ENCODE assay signal across 13 cellular contexts in the genomic region with DNA sequence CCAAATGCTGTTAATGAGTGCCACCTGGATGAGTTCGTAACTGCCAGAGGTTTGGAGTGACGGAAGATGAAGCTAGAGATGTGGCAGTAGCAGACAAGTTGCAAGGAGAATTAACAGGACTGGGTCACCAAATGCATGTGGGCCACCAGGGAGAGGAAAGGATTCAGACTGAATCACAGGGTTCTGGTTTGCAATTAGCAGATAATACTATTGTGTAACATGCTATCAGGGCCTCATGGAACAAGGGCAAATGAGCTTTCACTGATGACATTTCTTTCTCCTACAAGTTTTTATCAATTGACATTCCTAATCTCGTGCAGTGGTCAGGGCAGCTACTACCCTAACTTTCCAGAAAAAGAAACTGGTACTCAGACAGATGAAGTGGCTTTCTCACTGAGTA. TPM values are rescaled to one million over a fixed set of nuclear protein-coding genes. Genes with fewer than 3 reads are reported as not detected.
DNase-seq lines count a peak whose midpoint lies in the region; ATAC-seq and TF ChIP-seq lines count a peak whose summit lies in the region.
"Had no signal": no experiment of that assay in that cellular context is flagged by ENCODE, and none has a peak within 500 bp of the region (broad histone marks: within the 10 kb centered on the region; RNA-seq: fewer than 3 reads in every experiment).

No MANE protein-coding gene starts in this region.

- H3K36me3 Mint-ChIP-seq in activated naive CD8-positive, alpha-beta T cell treated with anti-CD3 and anti-CD28 coated beads, Interleukin-2, amount 50 U/mL, for 24 hours (ENCODE audit: low read depth), result no peaks in the 10 kb centered on the region

- H2AFZ ChIP-seq in Loucy (ENCODE audit: low read length) (no peak overlapping the region), hepatocyte (no peak overlapping the region)

- H3K9me2 ChIP-seq in Loucy (replicated peaks; ENCODE audit: low read depth, low read length), result no peaks in the 10 kb centered on the region
- H3K9me2 ChIP-seq in hepatocyte (replicated peaks; ENCODE audit: insufficient read depth), result no peaks in the 10 kb centered on the region

- H3F3A ChIP-seq in Loucy (ENCODE audit: low read depth), result peaks cover 4% of the 10 kb centered on the region; the same call in 1 of the 2 replicates

- peaks cover 6% of the 10 kb centered on the region; the same call in 1 of the 2 replicates for H3K79me2 ChIP-seq in Loucy (ENCODE audit: insufficient read depth, low read length)
- no peaks in the 10 kb centered on the region for H3K79me2 ChIP-seq in hepatocyte

- H3K4me1 Mint-ChIP-seq in activated naive CD8-positive, alpha-beta T cell treated with anti-CD3 and anti-CD28 coated beads, Interleukin-2, amount 50 U/mL, for 24 hours, result peaks cover 97% of the 10 kb centered on the region

- DNase-seq in activated naive CD8-positive, alpha-beta T cell treated with anti-CD3 and anti-CD28 coated beads, Interleukin-2, amount 50 U/mL, for 24 hours, result no peak
- DNase-seq in hepatocyte (ENCODE audit: low spot score) (no peak), cortex of kidney (lab: John Stamatoyannopoulos, UW) (no peak)
- no peak for DNase-seq in stimulated activated CD4-positive, alpha-beta T cell treated with anti-CD3 and anti-CD28 coated beads, Interleukin-1b, Interleukin-23, amount 100 ng/mL, for 48 hours
- DNase-seq: erythroblast, NCI-H510A, RPMI8226 had no signal

- H3K9me3 ChIP-seq in Loucy (ENCODE audit: insufficient read depth, low read depth, low read length), result no peaks in the 10 kb centered on the region
- H3K9me3 ChIP-seq in hepatocyte (ENCODE audit: low read depth), result no peaks in the 10 kb centered on the region
- H3K9me3 ChIP-seq in subcutaneous abdominal adipose tissue (ENCODE audit: control insufficient read depth in 5 of 5, low read length in 5 of 5), result no peaks in the 10 kb centered on the region

- no peak for TF ChIP-seq CTCF in Loucy (conservative IDR thresholded peaks at IDR 0.05; ENCODE audit: low read length)
- TF ChIP-seq CTCF in hepatocyte (IDR thresholded peaks at IDR 0.05; ENCODE audit: poor library complexity), result no peak

- no peak overlapping the region for H3K9ac ChIP-seq in Loucy (ENCODE audit: low read depth, low read length, poor library complexity, severe bottlenecking)
- no peak overlapping the region for H3K9ac ChIP-seq in subcutaneous abdominal adipose tissue (ENCODE audit: low read length in 5 of 5)

- no peak for ATAC-seq in activated naive CD8-positive, alpha-beta T cell treated with anti-CD3 and anti-CD28 coated beads, Interleukin-2, amount 50 U/mL, for 24 hours
- ATAC-seq in GM21737 (IDR thresholded peaks at IDR 0.05; ENCODE audit: unreplicated experiment), result no peak
- ATAC-seq: stimulated activated memory B cell treated with anti-CD40 and anti-IgM and Interleukin-4, amounts not matched to agents 10 μg/mL and 1 μg/mL and 100 μg/mL, for 72 hours had no signal

- WGBS in hepatocyte (ENCODE audit: low lambda C conversion rate, missing lambda C conversion rate), result 41% methylated on average over 3 of the region's 3 CpGs

- H4K20me1 ChIP-seq in Loucy (ENCODE audit: insufficient read depth, low read length, poor library complexity, severe bottlenecking) (no peaks in the 10 kb centered on the region), hepatocyte (ENCODE audit: insufficient read depth, poor library complexity, severe bottlenecking) (no peaks in the 10 kb centered on the region)

- H3K9me3 Mint-ChIP-seq in activated naive CD8-positive, alpha-beta T cell treated with anti-CD3 and anti-CD28 coated beads, Interleukin-2, amount 50 U/mL, for 24 hours, result no peaks in the 10 kb centered on the region
- H3K9me3 Mint-ChIP-seq: stimulated activated memory B cell treated with anti-CD40 and anti-IgM and Interleukin-4, amounts not matched to agents 10 μg/mL and 1 μg/mL and 100 μg/mL, for 72 hours had no signal

- H3K4me3 Mint-ChIP-seq in activated naive CD8-positive, alpha-beta T cell treated with anti-CD3 and anti-CD28 coated beads, Interleukin-2, amount 50 U/mL, for 24 hours, result no peak overlapping the region
- H3K4me3 Mint-ChIP-seq: stimulated activated memory B cell treated with anti-CD40 and anti-IgM and Interleukin-4, amounts not matched to agents 10 μg/mL and 1 μg/mL and 100 μg/mL, for 72 hours had no signal

- no peaks in the 10 kb centered on the region for H3K27me3 Mint-ChIP-seq in activated naive CD8-positive, alpha-beta T cell treated with anti-CD3 and anti-CD28 coated beads, Interleukin-2, amount 50 U/mL, for 24 hours
- H3K27me3 Mint-ChIP-seq: stimulated activated memory B cell treated with anti-CD40 and anti-IgM and Interleukin-4, amounts not matched to agents 10 μg/mL and 1 μg/mL and 100 μg/mL, for 72 hours had no signal

- H3K27ac ChIP-seq in hepatocyte (peak overlapping the region; percentile 25), subcutaneous abdominal adipose tissue (ENCODE audit: low read depth, low read length) (peak overlapping the region; percentile 91)
- H3K27ac ChIP-seq: VCaP had no signal

- H3K4me2 ChIP-seq in Loucy (ENCODE audit: low read depth, low read length, poor library complexity, severe bottlenecking) (peak overlapping the region; percentile 52), hepatocyte (no peak overlapping the region)

- no peak overlapping the region for H3K4me3 ChIP-seq in Loucy (ENCODE audit: low read length, poor library complexity, severe bottlenecking)
- no peak overlapping the region for H3K4me3 ChIP-seq in hepatocyte
- no peak overlapping the region for H3K4me3 ChIP-seq in subcutaneous abdominal adipose tissue (ENCODE audit: low read depth in 1 of 5, low read length in 5 of 5)

- no peaks in the 10 kb centered on the region for H3K27me3 ChIP-seq in Loucy (ENCODE audit: insufficient read depth, low read length, poor library complexity, severe bottlenecking)
- no peaks in the 10 kb centered on the region for H3K27me3 ChIP-seq in hepatocyte
- peaks cover 0 to 4% (median 0%) of the 10 kb centered on the region in 5 donors for H3K27me3 ChIP-seq in subcutaneous abdominal adipose tissue (ENCODE audit: control insufficient read depth in 5 of 5, insufficient read depth in 4 of 5, low read length in 5 of 5)

- peaks cover 76% of the 10 kb centered on the region for H3K4me1 ChIP-seq in Loucy (ENCODE audit: insufficient read depth, low read length, poor library complexity, severe bottlenecking)
- peaks cover 17% of the 10 kb centered on the region for H3K4me1 ChIP-seq in hepatocyte (ENCODE audit: insufficient read depth)
- peaks cover 34 to 87% (median 74%) of the 10 kb centered on the region in 5 donors for H3K4me1 ChIP-seq in subcutaneous abdominal adipose tissue (ENCODE audit: control insufficient read depth in 5 of 5, insufficient read depth in 5 of 5, low read length in 5 of 5)

- peak overlapping the region; percentile 12 for H3K27ac Mint-ChIP-seq in activated naive CD8-positive, alpha-beta T cell treated with anti-CD3 and anti-CD28 coated beads, Interleukin-2, amount 50 U/mL, for 24 hours
- H3K27ac Mint-ChIP-seq: stimulated activated memory B cell treated with anti-CD40 and anti-IgM and Interleukin-4, amounts not matched to agents 10 μg/mL and 1 μg/mL and 100 μg/mL, for 72 hours had no signal

- H3K36me3 ChIP-seq in Loucy (ENCODE audit: insufficient read depth, low read length) (no peaks in the 10 kb centered on the region), hepatocyte (replicated peaks; ENCODE audit: insufficient read depth, low read depth) (no peaks in the 10 kb centered on the region), subcutaneous abdominal adipose tissue (ENCODE audit: control insufficient read depth in 5 of 5, insufficient read depth in 5 of 5, low read length in 5 of 5) (no peaks in the 10 kb centered on the region)

RNA-seq across cellular contexts. Expression of a gene that starts 21.4 kb away (rescaled TPM):
- total RNA-seq in hepatocyte, result 0.44 and 0.50 TPM in 2 replicates
- 0.21 and 0.50 TPM in 2 replicates for polyA plus RNA-seq in hepatocyte
- polyA plus RNA-seq: neural cell had no signal

RNA-seq across cellular contexts. Expression of a gene that starts 33.2 kb away (rescaled TPM):
- total RNA-seq in hepatocyte, result 27.8 and 32.1 TPM in 2 replicates
- polyA plus RNA-seq in hepatocyte, result 38.9 and 43.0 TPM in 2 replicates
